8 cellular contexts compared by ENCODE assay signal in the genomic region with DNA sequence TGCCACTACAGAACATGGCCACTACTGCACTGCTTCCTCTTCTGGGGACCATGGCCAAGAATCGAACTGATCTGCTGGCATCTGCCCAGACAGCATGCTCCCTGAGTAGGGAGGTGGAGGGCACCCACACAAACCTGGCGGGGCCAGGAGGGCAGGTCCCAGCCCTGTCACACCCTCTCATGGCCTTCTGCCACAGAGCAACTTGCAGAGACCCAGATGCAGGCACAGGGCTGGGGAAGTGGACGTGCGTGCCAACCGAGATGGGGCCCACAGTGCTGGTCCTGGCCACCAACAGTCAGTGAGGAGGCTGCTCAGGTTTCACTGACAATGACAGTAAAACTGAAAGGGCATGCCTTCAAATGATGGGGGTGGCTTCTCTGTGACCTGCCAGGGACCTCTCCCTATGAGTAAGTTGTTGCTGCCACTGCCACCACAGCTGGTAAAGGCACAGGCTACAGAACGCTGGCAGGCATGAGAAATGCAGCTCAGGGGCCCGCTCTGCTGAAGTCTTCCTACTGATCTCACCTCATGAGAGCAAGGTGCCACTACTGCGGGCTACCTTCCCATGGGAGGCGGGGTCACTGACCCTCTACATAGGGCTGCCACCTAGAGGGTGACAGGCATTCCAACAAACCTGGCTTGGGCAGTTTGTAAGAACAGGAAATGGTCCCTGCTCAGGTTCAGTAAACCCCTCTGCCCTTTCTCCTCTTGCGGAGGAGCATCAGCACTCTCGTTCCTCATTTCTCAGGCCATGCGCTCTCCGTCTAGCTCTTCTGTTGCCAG. TPM values are rescaled to one million over a fixed set of nuclear protein-coding genes. Genes with fewer than 3 reads are reported as not detected.
DNase-seq lines count a peak whose midpoint lies in the region; ATAC-seq and TF ChIP-seq lines count a peak whose summit lies in the region.

No MANE protein-coding gene starts in this region.

- peaks cover 94% of the 10 kb centered on the region for H3K4me1 ChIP-seq in left ventricle myocardium inferior
- peaks cover 11% of the 10 kb centered on the region for H3K4me1 ChIP-seq in foreskin keratinocyte

- peaks cover 4% of the 10 kb centered on the region for H3K27me3 Mint-ChIP-seq in activated T-cell treated with anti-CD3 and anti-CD28 coated beads, Interleukin-2, amount 50 U/mL, for 4 hours (ENCODE audit: low read depth)
- no peaks in the 10 kb centered on the region for H3K27me3 Mint-ChIP-seq in natural killer cell treated with Interleukin-12 subunit alpha and Interleukin-12 subunit beta and Interleukin-15 and Interleukin-18, amount 100 ng/mL, for 72 hours

- DNase-seq in left ventricle myocardium inferior (no peak), cardiac septum (ENCODE audit: low spot score) (no peak), NCI-H446 treated with DMSO at 0.1 percent for 48 hours (lab: John Stamatoyannopoulos, UW) (no peak), foreskin keratinocyte (no peak), Ammon's horn (ENCODE audit: low spot score) (no peak)
- DNase-seq in activated T-cell treated with anti-CD3 and anti-CD28 coated beads, Interleukin-2, amount 50 U/mL, for 4 hours = no peak
- no peak for DNase-seq in natural killer cell treated with Interleukin-12 subunit alpha and Interleukin-12 subunit beta and Interleukin-15 and Interleukin-18, amount 100 ng/mL, for 72 hours (ENCODE audit: low spot score)

- no peaks in the 10 kb centered on the region for H3K27me3 ChIP-seq in left ventricle myocardium inferior (ENCODE audit: low read depth)
- no peaks in the 10 kb centered on the region for H3K27me3 ChIP-seq in foreskin keratinocyte

- H3K4me1 Mint-ChIP-seq in activated T-cell treated with anti-CD3 and anti-CD28 coated beads, Interleukin-2, amount 50 U/mL, for 4 hours (ENCODE audit: low read depth) = peaks cover 31% of the 10 kb centered on the region
- H3K4me1 Mint-ChIP-seq in natural killer cell treated with Interleukin-12 subunit alpha and Interleukin-12 subunit beta and Interleukin-15 and Interleukin-18, amount 100 ng/mL, for 72 hours (ENCODE audit: low read depth in 2 of 2) = peaks cover 24 to 55% of the 10 kb centered on the region in 2 donors

- peak overlapping the region in 1 of 2 donors; percentile 88 for H3K27ac Mint-ChIP-seq in natural killer cell treated with Interleukin-12 subunit alpha and Interleukin-12 subunit beta and Interleukin-15 and Interleukin-18, amount 100 ng/mL, for 72 hours

- peak; percentile 84 for ATAC-seq in HG03066 (IDR thresholded peaks at IDR 0.05; ENCODE audit: low read depth, unreplicated experiment)
- peak; percentile 87 to 91 for ATAC-seq in activated T-cell treated with anti-CD3 and anti-CD28 coated beads, Interleukin-2, amount 50 U/mL, for 4 hours
- peak; percentile 84 to 92 for ATAC-seq in natural killer cell treated with Interleukin-12 subunit alpha and Interleukin-12 subunit beta and Interleukin-15 and Interleukin-18, amount 100 ng/mL, for 72 hours
- ATAC-seq in foreskin keratinocyte = no peak

- H3K36me3 ChIP-seq in left ventricle myocardium inferior = peaks cover 10% of the 10 kb centered on the region

- peak overlapping the region; percentile 96 for H3K27ac ChIP-seq in left ventricle myocardium inferior (replicated peaks)
- H3K27ac ChIP-seq in foreskin keratinocyte = no peak overlapping the region

- no peaks in the 10 kb centered on the region for H3K9me3 ChIP-seq in left ventricle myocardium inferior (replicated peaks)

- peak overlapping the region; percentile 53 for H3K4me3 Mint-ChIP-seq in activated T-cell treated with anti-CD3 and anti-CD28 coated beads, Interleukin-2, amount 50 U/mL, for 4 hours
- H3K4me3 Mint-ChIP-seq in natural killer cell treated with Interleukin-12 subunit alpha and Interleukin-12 subunit beta and Interleukin-15 and Interleukin-18, amount 100 ng/mL, for 72 hours = peak overlapping the region; percentile 83

- H3K36me3 Mint-ChIP-seq in activated T-cell treated with anti-CD3 and anti-CD28 coated beads, Interleukin-2, amount 50 U/mL, for 4 hours (ENCODE audit: insufficient read depth) = peaks cover 50% of the 10 kb centered on the region
- peaks cover 6% of the 10 kb centered on the region for H3K36me3 Mint-ChIP-seq in natural killer cell treated with Interleukin-12 subunit alpha and Interleukin-12 subunit beta and Interleukin-15 and Interleukin-18, amount 100 ng/mL, for 72 hours

- intact Hi-C loops in left ventricle myocardium inferior (cut with micrococcal nuclease) (no loop called here), cardiac septum (cut with DNase I) (no loop called here)

- no peak for TF ChIP-seq CTCF in left ventricle myocardium inferior (IDR thresholded peaks at IDR 0.05; ENCODE audit: borderline replicate concordance)
- TF ChIP-seq CTCF in foreskin keratinocyte (conservative IDR thresholded peaks at IDR 0.05) = no peak

- no peak overlapping the region for H3K4me3 ChIP-seq in left ventricle myocardium inferior

- no peaks in the 10 kb centered on the region for H3K9me3 Mint-ChIP-seq in activated T-cell treated with anti-CD3 and anti-CD28 coated beads, Interleukin-2, amount 50 U/mL, for 4 hours
- H3K9me3 Mint-ChIP-seq in natural killer cell treated with Interleukin-12 subunit alpha and Interleukin-12 subunit beta and Interleukin-15 and Interleukin-18, amount 100 ng/mL, for 72 hours = no peaks in the 10 kb centered on the region

RNA-seq across cellular contexts. Expression of a gene that starts 15.5 kb away (rescaled TPM):
- total RNA-seq in left ventricle myocardium inferior (23.5 TPM), cardiac septum (15.0 TPM), foreskin keratinocyte (1.5 and 3.0 TPM in 2 replicates)
- 10 to 100 TPM; 18.9 to 60.9 (median 31.5) TPM for total RNA-seq in activated T-cell treated with anti-CD3 and anti-CD28 coated beads, Interleukin-2, amount 50 U/mL, for 4 hours
- 10 to 100 TPM; 24.8 to 56.7 TPM for total RNA-seq in natural killer cell treated with Interleukin-12 subunit alpha and Interleukin-12 subunit beta and Interleukin-15 and Interleukin-18, amount 100 ng/mL, for 72 hours
- 0.99 and 2.4 TPM in 2 replicates for polyA plus RNA-seq in foreskin keratinocyte

RNA-seq across cellular contexts. Expression of a gene that starts 28.6 kb away (rescaled TPM):
- 16.6 TPM for total RNA-seq in left ventricle myocardium inferior
- total RNA-seq in cardiac septum = 19.8 TPM
- total RNA-seq in activated T-cell treated with anti-CD3 and anti-CD28 coated beads, Interleukin-2, amount 50 U/mL, for 4 hours = 10 to 100 TPM; 67.7 to 74.4 (median 70.7) TPM
- 10 to 100 TPM; 35.5 to 49.8 TPM for total RNA-seq in natural killer cell treated with Interleukin-12 subunit alpha and Interleukin-12 subunit beta and Interleukin-15 and Interleukin-18, amount 100 ng/mL, for 72 hours
- total RNA-seq in foreskin keratinocyte = 55.7 and 61.6 TPM in 2 replicates
- 71.6 and 74.4 TPM in 2 replicates for polyA plus RNA-seq in foreskin keratinocyte

RNA-seq across cellular contexts. Expression of a gene that starts 40.5 kb away (rescaled TPM):
- total RNA-seq in left ventricle myocardium inferior (29.1 TPM), cardiac septum (28.8 TPM), foreskin keratinocyte (23.3 and 24.0 TPM in 2 replicates)
- 10 to 100 TPM; 56.6 to 59.9 (median 58.5) TPM for total RNA-seq in activated T-cell treated with anti-CD3 and anti-CD28 coated beads, Interleukin-2, amount 50 U/mL, for 4 hours
- 10 to 100 TPM; 32.5 to 34.7 TPM for total RNA-seq in natural killer cell treated with Interleukin-12 subunit alpha and Interleukin-12 subunit beta and Interleukin-15 and Interleukin-18, amount 100 ng/mL, for 72 hours
- polyA plus RNA-seq in foreskin keratinocyte = 21.6 and 22.7 TPM in 2 replicates

RNA-seq across cellular contexts. Expression of a gene that starts 45.3 kb away (rescaled TPM):
- total RNA-seq in left ventricle myocardium inferior (4.0 TPM), cardiac septum (0.32 TPM), foreskin keratinocyte (2.6 and 4.2 TPM in 2 replicates)
- total RNA-seq in activated T-cell treated with anti-CD3 and anti-CD28 coated beads, Interleukin-2, amount 50 U/mL, for 4 hours = 1 to 10 TPM; 1.0 to 2.5 (median 2.0) TPM
- total RNA-seq in natural killer cell treated with Interleukin-12 subunit alpha and Interleukin-12 subunit beta and Interleukin-15 and Interleukin-18, amount 100 ng/mL, for 72 hours = not detected
- 2.3 and 3.3 TPM in 2 replicates for polyA plus RNA-seq in foreskin keratinocyte
